1 cellular context compared by ENCODE assay signal in genomic region chr21:45557611-45558043, GRCh38.
TF ChIP-seq lines count a peak whose summit lies in the region.

No MANE protein-coding gene starts in this region.

TF ChIP-seq in IMR-90, 13 proteins besides CTCF, POLR2A, EP300 and RAD21 (continued from another document):
- TF ChIP-seq MAFK (IDR thresholded peaks at IDR 0.05; ENCODE audit: low read depth, low read length), result no peak
- no peak for TF ChIP-seq MXI1 (IDR thresholded peaks at IDR 0.05; ENCODE audit: borderline replicate concordance, low read depth, low read length)
- TF ChIP-seq FOS (IDR thresholded peaks at IDR 0.05; ENCODE audit: low read depth, low read length), result no peak
- TF ChIP-seq SMC3 (IDR thresholded peaks at IDR 0.05; ENCODE audit: low read depth, low read length), result no peak
- TF ChIP-seq CEBPB (IDR thresholded peaks at IDR 0.05; ENCODE audit: low read depth, low read length), result no peak
- TF ChIP-seq RFX5 (IDR thresholded peaks at IDR 0.05; ENCODE audit: low read depth, low read length), result no peak
- TF ChIP-seq, protein P1, sequence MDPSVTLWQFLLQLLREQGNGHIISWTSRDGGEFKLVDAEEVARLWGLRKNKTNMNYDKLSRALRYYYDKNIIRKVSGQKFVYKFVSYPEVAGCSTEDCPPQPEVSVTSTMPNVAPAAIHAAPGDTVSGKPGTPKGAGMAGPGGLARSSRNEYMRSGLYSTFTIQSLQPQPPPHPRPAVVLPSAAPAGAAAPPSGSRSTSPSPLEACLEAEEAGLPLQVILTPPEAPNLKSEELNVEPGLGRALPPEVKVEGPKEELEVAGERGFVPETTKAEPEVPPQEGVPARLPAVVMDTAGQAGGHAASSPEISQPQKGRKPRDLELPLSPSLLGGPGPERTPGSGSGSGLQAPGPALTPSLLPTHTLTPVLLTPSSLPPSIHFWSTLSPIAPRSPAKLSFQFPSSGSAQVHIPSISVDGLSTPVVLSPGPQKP (IDR thresholded peaks at IDR 0.05; ENCODE audit: borderline replicate concordance, low read depth, low read length), result no peak
- no peak for TF ChIP-seq BHLHE40 (IDR thresholded peaks at IDR 0.05; ENCODE audit: low read depth, low read length)
